In genomic region chr14:84927096-84927910, GRCh38 we compare ENCODE assay signal across 15 cellular contexts.
A peak's percentile ranks its signal among the peaks of the same experiment; 100 is the strongest.
DNase-seq lines count a peak whose midpoint lies in the region; ATAC-seq and TF ChIP-seq lines count a peak whose summit lies in the region.
"Had no signal": no experiment of that assay in that cellular context is flagged by ENCODE, and none has a peak within 500 bp of the region (broad histone marks: within the 10 kb centered on the region; RNA-seq: fewer than 3 reads in every experiment).

No MANE protein-coding gene starts in this region.

- H3K27ac Mint-ChIP-seq in activated naive CD4-positive, alpha-beta T cell treated with anti-CD3 and anti-CD28 coated beads, Interleukin-2, amount 50 U/mL, for 72 hours: no peak overlapping the region
- H3K27ac Mint-ChIP-seq: activated CD4-positive, alpha-beta T cell treated with anti-CD3 and anti-CD28 coated beads, Interleukin-2, amount 10 ng/mL, durations not matched to agents 7 days and 5 days; activated naive CD4-positive, alpha-beta T cell treated with anti-CD3 and anti-CD28 coated beads, Interleukin-2, amount 50 U/mL, for 24 hours had no signal

- intact Hi-C loops in mucosa of descending colon (cut with DNase I, micrococcal nuclease): no loop called here

- H3K9me3 ChIP-seq in adipocyte (ENCODE audit: control insufficient read depth, low read length) (no peaks in the 10 kb centered on the region), mucosa of descending colon (peaks cover 20% of the 10 kb centered on the region)
- H3K9me3 ChIP-seq: BE2C, breast epithelium, Peyer's patch had no signal

- H3K4me3 ChIP-seq in adipocyte (ENCODE audit: low read length): no peak overlapping the region
- H3K4me3 ChIP-seq in mucosa of descending colon: no peak overlapping the region
- H3K4me3 ChIP-seq: breast epithelium, Peyer's patch had no signal

- H3K36me3 Mint-ChIP-seq in activated naive CD4-positive, alpha-beta T cell treated with anti-CD3 and anti-CD28 coated beads, Interleukin-2, amount 50 U/mL, for 72 hours: no peaks in the 10 kb centered on the region
- H3K36me3 Mint-ChIP-seq: activated naive CD4-positive, alpha-beta T cell treated with anti-CD3 and anti-CD28 coated beads, Interleukin-2, amount 50 U/mL, for 24 hours had no signal

- ATAC-seq in HG02970 (IDR thresholded peaks at IDR 0.05; ENCODE audit: low FRiP score, unreplicated experiment) (no peak), mucosa of descending colon (no peak)
- ATAC-seq in activated naive CD4-positive, alpha-beta T cell treated with anti-CD3 and anti-CD28 coated beads, Interleukin-2, amount 50 U/mL, for 72 hours: no peak

- no peak overlapping the region for H3K9ac ChIP-seq in adipocyte (ENCODE audit: low read length)

- TF ChIP-seq CTCF in mucosa of descending colon (IDR thresholded peaks at IDR 0.05): no peak

- no peaks in the 10 kb centered on the region for H3K36me3 ChIP-seq in adipocyte (ENCODE audit: control insufficient read depth, insufficient read depth, low read length, severe bottlenecking)
- no peaks in the 10 kb centered on the region for H3K36me3 ChIP-seq in mucosa of descending colon (ENCODE audit: low read depth)
- H3K36me3 ChIP-seq: BE2C, breast epithelium, Peyer's patch had no signal

- DNase-seq in DMS79 treated with DMSO at 0.1 percent for 48 hours (lab: John Stamatoyannopoulos, UW) (peak; percentile 64), NCI-H1694 treated with DMSO at 0.1 percent for 48 hours (lab: John Stamatoyannopoulos, UW) (peak; percentile 89), adipocyte (ENCODE audit: low read depth) (peak; percentile 4), myocyte (ENCODE audit: low read depth) (peak; percentile 43), mucosa of descending colon (no peak)
- DNase-seq in activated naive CD4-positive, alpha-beta T cell treated with anti-CD3 and anti-CD28 coated beads, Interleukin-2, amount 50 U/mL, for 72 hours (ENCODE audit: low spot score in 2 of 2): no peak
- DNase-seq: activated CD4-positive, alpha-beta T cell treated with anti-CD3 and anti-CD28 coated beads, Interleukin-2, amount 10 ng/mL, durations not matched to agents 7 days and 5 days; activated T-cell treated with anti-CD3 and anti-CD28 coated beads, Interleukin-2, amount 50 U/mL, for 1 hour; BE2C; NCI-H446 treated with DMSO at 0.1 percent for 48 hours; Peyer's patch; stimulated activated CD4-positive, alpha-beta T cell treated with anti-CD3 and anti-CD28 coated beads, Interleukin-4, amount 100 ng/mL, for 1 hour had no signal

- H3K4me1 ChIP-seq in adipocyte (ENCODE audit: control insufficient read depth, insufficient read depth, low read length) (peaks cover 7% of the 10 kb centered on the region), mucosa of descending colon (ENCODE audit: low read depth) (no peaks in the 10 kb centered on the region)
- H3K4me1 ChIP-seq: BE2C, breast epithelium, Peyer's patch had no signal

- H3K9me3 Mint-ChIP-seq in activated naive CD4-positive, alpha-beta T cell treated with anti-CD3 and anti-CD28 coated beads, Interleukin-2, amount 50 U/mL, for 72 hours: peaks cover 13 to 16% of the 10 kb centered on the region in 2 donors

- H3K27me3 ChIP-seq in adipocyte (replicated peaks; ENCODE audit: control insufficient read depth, insufficient read depth, low read length): no peaks in the 10 kb centered on the region
- H3K27me3 ChIP-seq: BE2C, breast epithelium, Peyer's patch had no signal

Comparison
In these comparisons a context has a peak if more than half of its experiments do, and no peak if none do; other contexts are left out.
1. DNase-seq: peak in DMS79 treated with DMSO at 0.1 percent for 48 hours (single experiment), NCI-H1694 treated with DMSO at 0.1 percent for 48 hours (single experiment), adipocyte (single experiment) and myocyte (single experiment); none in activated naive CD4-positive, alpha-beta T cell treated with anti-CD3 and anti-CD28 coated beads, Interleukin-2, amount 50 U/mL, for 72 hours (0 of 2) and mucosa of descending colon (0 of 3).